1 cellular context compared by ENCODE assay signal in the genomic region with DNA sequence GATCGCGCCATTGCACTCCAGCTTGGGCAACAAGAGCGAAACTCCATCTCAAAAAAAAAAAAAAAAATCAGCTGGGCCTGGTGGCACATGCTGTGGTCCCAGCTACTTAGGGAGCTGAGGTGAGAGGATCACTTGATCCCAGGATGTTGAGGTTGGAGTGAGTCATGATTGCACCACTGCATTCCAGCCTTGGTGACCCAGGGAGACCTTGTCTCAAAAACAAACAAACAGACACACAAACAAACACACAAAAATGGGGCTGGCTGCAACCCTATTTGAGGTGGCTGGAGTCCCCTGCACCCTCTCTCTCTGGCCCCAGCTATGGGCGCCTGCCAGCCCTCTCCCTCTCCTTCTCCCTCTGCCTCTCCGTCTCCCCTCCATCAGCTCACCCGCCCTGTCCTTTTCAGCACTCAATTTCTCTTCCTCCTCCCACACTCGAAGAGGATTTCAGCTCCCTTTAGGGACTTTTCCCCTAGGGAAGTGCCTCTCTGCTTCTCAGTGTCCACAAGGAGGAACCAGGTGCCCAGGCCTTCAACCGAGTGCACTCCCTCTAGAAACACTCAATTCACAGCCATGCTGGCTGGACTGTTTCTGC.
TF ChIP-seq lines count a peak whose summit lies in the region.

No MANE protein-coding gene starts in this region.

TF ChIP-seq in HepG2, 621 proteins besides CTCF, POLR2A, EP300 and RAD21 (continued from another document and continues in another):
- TF ChIP-seq, protein P1, sequence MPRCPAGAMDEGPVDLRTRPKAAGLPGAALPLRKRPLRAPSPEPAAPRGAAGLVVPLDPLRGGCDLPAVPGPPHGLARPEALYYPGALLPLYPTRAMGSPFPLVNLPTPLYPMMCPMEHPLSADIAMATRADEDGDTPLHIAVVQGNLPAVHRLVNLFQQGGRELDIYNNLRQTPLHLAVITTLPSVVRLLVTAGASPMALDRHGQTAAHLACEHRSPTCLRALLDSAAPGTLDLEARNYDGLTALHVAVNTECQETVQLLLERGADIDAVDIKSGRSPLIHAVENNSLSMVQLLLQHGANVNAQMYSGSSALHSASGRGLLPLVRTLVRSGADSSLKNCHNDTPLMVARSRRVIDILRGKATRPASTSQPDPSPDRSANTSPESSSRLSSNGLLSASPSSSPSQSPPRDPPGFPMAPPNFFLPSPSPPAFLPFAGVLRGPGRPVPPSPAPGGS (CRISPR knock-in tag; IDR thresholded peaks at IDR 0.05) = no peak
- TF ChIP-seq, protein P2, sequence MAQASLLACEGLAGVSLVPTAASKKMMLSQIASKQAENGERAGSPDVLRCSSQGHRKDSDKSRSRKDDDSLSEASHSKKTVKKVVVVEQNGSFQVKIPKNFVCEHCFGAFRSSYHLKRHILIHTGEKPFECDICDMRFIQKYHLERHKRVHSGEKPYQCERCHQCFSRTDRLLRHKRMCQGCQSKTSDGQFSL (CRISPR knock-in tag; IDR thresholded peaks at IDR 0.05) = no peak
- TF ChIP-seq ZNF343 (CRISPR knock-in tag; IDR thresholded peaks at IDR 0.05) (no peak), NAIF1 (CRISPR knock-in tag; IDR thresholded peaks at IDR 0.05; ENCODE audit: borderline replicate concordance) (no peak), EED (CRISPR knock-in tag; IDR thresholded peaks at IDR 0.05) (no peak), YEATS2 (CRISPR knock-in tag; IDR thresholded peaks at IDR 0.05; ENCODE audit: borderline replicate concordance) (no peak), ADNP (CRISPR knock-in tag; IDR thresholded peaks at IDR 0.05) (no peak), ZBTB3 (CRISPR knock-in tag; IDR thresholded peaks at IDR 0.05; ENCODE audit: borderline replicate concordance, low read depth) (no peak; the same call in 1 of the 2 replicates), RBM22 (optimal IDR thresholded peaks at IDR 0.05; ENCODE audit: low read length) (no peak), PLRG1 (conservative IDR thresholded peaks at IDR 0.05) (no peak), SMARCE1 (IDR thresholded peaks at IDR 0.05; ENCODE audit: borderline replicate concordance) (no peak), REL (CRISPR knock-in tag; conservative IDR thresholded peaks at IDR 0.05) (no peak), ARNT2 (CRISPR knock-in tag; IDR thresholded peaks at IDR 0.05; ENCODE audit: low read depth) (0 out of 2 replicates have a peak, but pooled peaks have one; percentile 28), ZNF564 (CRISPR knock-in tag; IDR thresholded peaks at IDR 0.05) (no peak), POGZ (CRISPR knock-in tag; IDR thresholded peaks at IDR 0.05) (no peak), CCDC6 (CRISPR knock-in tag; IDR thresholded peaks at IDR 0.05) (no peak), DNMT1 (CRISPR knock-in tag; IDR thresholded peaks at IDR 0.05) (no peak), SUZ12 (IDR thresholded peaks at IDR 0.05; ENCODE audit: low read depth, low read length) (no peak), ZNF446 (CRISPR knock-in tag; IDR thresholded peaks at IDR 0.05) (no peak), SP2 (CRISPR knock-in tag; IDR thresholded peaks at IDR 0.05) (no peak), RARG (CRISPR knock-in tag; IDR thresholded peaks at IDR 0.05; ENCODE audit: low read depth) (no peak), WIZ (CRISPR knock-in tag; IDR thresholded peaks at IDR 0.05) (no peak), ZNF33A (CRISPR knock-in tag; IDR thresholded peaks at IDR 0.05; ENCODE audit: borderline replicate concordance) (no peak), SRSF4 (IDR thresholded peaks at IDR 0.05; ENCODE audit: low read depth, low read length, poor library complexity, severe bottlenecking) (no peak), NCOR1 (IDR thresholded peaks at IDR 0.05; ENCODE audit: borderline replicate concordance, low read length) (no peak), ZNF549 (CRISPR knock-in tag; IDR thresholded peaks at IDR 0.05) (no peak), IRF2 (CRISPR knock-in tag; IDR thresholded peaks at IDR 0.05) (peak; percentile 66; the same call in 1 of the 2 replicates), ZNF235 (CRISPR knock-in tag; IDR thresholded peaks at IDR 0.05; ENCODE audit: borderline replicate concordance) (no peak), KDM2A (CRISPR knock-in tag; IDR thresholded peaks at IDR 0.05; ENCODE audit: borderline replicate concordance, low read depth) (no peak), GZF1 (CRISPR knock-in tag; IDR thresholded peaks at IDR 0.05) (no peak), ZNF10 (CRISPR knock-in tag; IDR thresholded peaks at IDR 0.05; ENCODE audit: borderline replicate concordance, low read depth) (no peak), TBL1XR1 (IDR thresholded peaks at IDR 0.05; ENCODE audit: borderline replicate concordance, low read length, partially characterized antibody) (peak; percentile 30), ZNF12 (CRISPR knock-in tag; IDR thresholded peaks at IDR 0.05) (no peak), ZNF569 (CRISPR knock-in tag; IDR thresholded peaks at IDR 0.05; ENCODE audit: borderline replicate concordance) (no peak), LCORL (IDR thresholded peaks at IDR 0.05) (peak; percentile 57; the same call in 1 of the 2 replicates), LCORL (CRISPR knock-in tag; IDR thresholded peaks at IDR 0.05) (peak; percentile 98), HNF4G (IDR thresholded peaks at IDR 0.05; ENCODE audit: borderline replicate concordance, low read depth, low read length) (no peak), HNF4G (CRISPR knock-in tag; IDR thresholded peaks at IDR 0.05; ENCODE audit: borderline replicate concordance, low read depth) (peak; percentile 49; the same call in 1 of the 2 replicates), RFXANK (CRISPR knock-in tag; IDR thresholded peaks at IDR 0.05) (no peak), MTF2 (CRISPR knock-in tag; IDR thresholded peaks at IDR 0.05; ENCODE audit: borderline replicate concordance) (no peak), PITX1 (CRISPR knock-in tag; IDR thresholded peaks at IDR 0.05) (0 out of 2 replicates have a peak, but pooled peaks have one; percentile 27), ELF1 (CRISPR knock-in tag; IDR thresholded peaks at IDR 0.05) (no peak), TEAD3 (CRISPR knock-in tag; optimal IDR thresholded peaks at IDR 0.05; ENCODE audit: borderline replicate concordance) (peak; percentile 98), KLF16 (CRISPR knock-in tag; IDR thresholded peaks at IDR 0.05) (peak in 1 of 2 experiments; percentile 41; a peak in 1 of 4 replicates), ZNF274 (CRISPR knock-in tag; IDR thresholded peaks at IDR 0.05) (no peak), TMF1 (CRISPR knock-in tag; IDR thresholded peaks at IDR 0.05; ENCODE audit: low read depth) (no peak), ZNF556 (CRISPR knock-in tag; IDR thresholded peaks at IDR 0.05; ENCODE audit: borderline replicate concordance) (no peak), ZNF468 (CRISPR knock-in tag; IDR thresholded peaks at IDR 0.05) (no peak), SNAPC2 (CRISPR knock-in tag; IDR thresholded peaks at IDR 0.05) (no peak)
- TF ChIP-seq, protein P3, sequence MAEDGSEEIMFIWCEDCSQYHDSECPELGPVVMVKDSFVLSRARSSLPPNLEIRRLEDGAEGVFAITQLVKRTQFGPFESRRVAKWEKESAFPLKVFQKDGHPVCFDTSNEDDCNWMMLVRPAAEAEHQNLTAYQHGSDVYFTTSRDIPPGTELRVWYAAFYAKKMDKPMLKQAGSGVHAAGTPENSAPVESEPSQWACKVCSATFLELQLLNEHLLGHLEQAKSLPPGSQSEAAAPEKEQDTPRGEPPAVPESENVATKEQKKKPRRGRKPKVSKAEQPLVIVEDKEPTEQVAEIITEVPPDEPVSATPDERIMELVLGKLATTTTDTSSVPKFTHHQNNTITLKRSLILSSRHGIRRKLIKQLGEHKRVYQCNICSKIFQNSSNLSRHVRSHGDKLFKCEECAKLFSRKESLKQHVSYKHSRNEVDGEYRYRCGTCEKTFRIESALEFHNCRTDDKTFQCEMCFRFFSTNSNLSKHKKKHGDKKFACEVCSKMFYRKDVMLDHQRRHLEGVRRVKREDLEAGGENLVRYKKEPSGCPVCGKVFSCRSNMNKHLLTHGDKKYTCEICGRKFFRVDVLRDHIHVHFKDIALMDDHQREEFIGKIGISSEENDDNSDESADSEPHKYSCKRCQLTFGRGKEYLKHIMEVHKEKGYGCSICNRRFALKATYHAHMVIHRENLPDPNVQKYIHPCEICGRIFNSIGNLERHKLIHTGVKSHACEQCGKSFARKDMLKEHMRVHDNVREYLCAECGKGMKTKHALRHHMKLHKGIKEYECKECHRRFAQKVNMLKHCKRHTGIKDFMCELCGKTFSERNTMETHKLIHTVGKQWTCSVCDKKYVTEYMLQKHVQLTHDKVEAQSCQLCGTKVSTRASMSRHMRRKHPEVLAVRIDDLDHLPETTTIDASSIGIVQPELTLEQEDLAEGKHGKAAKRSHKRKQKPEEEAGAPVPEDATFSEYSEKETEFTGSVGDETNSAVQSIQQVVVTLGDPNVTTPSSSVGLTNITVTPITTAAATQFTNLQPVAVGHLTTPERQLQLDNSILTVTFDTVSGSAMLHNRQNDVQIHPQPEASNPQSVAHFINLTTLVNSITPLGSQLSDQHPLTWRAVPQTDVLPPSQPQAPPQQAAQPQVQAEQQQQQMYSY (CRISPR knock-in tag; IDR thresholded peaks at IDR 0.05) = no peak
- TF ChIP-seq, protein P4, sequence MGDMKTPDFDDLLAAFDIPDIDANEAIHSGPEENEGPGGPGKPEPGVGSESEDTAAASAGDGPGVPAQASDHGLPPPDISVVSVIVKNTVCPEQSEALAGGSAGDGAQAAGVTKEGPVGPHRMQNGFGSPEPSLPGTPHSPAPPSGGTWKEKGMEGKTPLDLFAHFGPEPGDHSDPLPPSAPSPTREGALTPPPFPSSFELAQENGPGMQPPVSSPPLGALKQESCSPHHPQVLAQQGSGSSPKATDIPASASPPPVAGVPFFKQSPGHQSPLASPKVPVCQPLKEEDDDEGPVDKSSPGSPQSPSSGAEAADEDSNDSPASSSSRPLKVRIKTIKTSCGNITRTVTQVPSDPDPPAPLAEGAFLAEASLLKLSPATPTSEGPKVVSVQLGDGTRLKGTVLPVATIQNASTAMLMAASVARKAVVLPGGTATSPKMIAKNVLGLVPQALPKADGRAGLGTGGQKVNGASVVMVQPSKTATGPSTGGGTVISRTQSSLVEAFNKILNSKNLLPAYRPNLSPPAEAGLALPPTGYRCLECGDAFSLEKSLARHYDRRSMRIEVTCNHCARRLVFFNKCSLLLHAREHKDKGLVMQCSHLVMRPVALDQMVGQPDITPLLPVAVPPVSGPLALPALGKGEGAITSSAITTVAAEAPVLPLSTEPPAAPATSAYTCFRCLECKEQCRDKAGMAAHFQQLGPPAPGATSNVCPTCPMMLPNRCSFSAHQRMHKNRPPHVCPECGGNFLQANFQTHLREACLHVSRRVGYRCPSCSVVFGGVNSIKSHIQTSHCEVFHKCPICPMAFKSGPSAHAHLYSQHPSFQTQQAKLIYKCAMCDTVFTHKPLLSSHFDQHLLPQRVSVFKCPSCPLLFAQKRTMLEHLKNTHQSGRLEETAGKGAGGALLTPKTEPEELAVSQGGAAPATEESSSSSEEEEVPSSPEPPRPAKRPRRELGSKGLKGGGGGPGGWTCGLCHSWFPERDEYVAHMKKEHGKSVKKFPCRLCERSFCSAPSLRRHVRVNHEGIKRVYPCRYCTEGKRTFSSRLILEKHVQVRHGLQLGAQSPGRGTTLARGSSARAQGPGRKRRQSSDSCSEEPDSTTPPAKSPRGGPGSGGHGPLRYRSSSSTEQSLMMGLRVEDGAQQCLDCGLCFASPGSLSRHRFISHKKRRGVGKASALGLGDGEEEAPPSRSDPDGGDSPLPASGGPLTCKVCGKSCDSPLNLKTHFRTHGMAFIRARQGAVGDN (CRISPR knock-in tag; IDR thresholded peaks at IDR 0.05) = peak; percentile 30; the same call in 1 of the 2 replicates
- TF ChIP-seq, protein P5, sequence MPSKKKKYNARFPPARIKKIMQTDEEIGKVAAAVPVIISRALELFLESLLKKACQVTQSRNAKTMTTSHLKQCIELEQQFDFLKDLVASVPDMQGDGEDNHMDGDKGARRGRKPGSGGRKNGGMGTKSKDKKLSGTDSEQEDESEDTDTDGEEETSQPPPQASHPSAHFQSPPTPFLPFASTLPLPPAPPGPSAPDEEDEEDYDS (CRISPR knock-in tag; IDR thresholded peaks at IDR 0.05) = no peak
- TF ChIP-seq, protein P6, sequence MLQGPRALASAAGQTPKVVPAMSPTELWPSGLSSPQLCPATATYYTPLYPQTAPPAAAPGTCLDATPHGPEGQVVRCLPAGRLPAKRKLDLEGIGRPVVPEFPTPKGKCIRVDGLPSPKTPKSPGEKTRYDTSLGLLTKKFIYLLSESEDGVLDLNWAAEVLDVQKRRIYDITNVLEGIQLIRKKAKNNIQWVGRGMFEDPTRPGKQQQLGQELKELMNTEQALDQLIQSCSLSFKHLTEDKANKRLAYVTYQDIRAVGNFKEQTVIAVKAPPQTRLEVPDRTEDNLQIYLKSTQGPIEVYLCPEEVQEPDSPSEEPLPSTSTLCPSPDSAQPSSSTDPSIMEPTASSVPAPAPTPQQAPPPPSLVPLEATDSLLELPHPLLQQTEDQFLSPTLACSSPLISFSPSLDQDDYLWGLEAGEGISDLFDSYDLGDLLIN (CRISPR knock-in tag; IDR thresholded peaks at IDR 0.05; ENCODE audit: borderline replicate concordance) = no peak
- TF ChIP-seq, protein P7, sequence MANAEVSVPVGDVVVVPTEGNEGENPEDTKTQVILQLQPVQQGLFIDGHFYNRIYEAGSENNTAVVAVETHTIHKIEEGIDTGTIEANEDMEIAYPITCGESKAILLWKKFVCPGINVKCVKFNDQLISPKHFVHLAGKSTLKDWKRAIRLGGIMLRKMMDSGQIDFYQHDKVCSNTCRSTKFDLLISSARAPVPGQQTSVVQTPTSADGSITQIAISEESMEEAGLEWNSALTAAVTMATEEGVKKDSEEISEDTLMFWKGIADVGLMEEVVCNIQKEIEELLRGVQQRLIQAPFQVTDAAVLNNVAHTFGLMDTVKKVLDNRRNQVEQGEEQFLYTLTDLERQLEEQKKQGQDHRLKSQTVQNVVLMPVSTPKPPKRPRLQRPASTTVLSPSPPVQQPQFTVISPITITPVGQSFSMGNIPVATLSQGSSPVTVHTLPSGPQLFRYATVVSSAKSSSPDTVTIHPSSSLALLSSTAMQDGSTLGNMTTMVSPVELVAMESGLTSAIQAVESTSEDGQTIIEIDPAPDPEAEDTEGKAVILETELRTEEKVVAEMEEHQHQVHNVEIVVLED (CRISPR knock-in tag; IDR thresholded peaks at IDR 0.05; ENCODE audit: borderline replicate concordance) = no peak
- TF ChIP-seq, protein P8, sequence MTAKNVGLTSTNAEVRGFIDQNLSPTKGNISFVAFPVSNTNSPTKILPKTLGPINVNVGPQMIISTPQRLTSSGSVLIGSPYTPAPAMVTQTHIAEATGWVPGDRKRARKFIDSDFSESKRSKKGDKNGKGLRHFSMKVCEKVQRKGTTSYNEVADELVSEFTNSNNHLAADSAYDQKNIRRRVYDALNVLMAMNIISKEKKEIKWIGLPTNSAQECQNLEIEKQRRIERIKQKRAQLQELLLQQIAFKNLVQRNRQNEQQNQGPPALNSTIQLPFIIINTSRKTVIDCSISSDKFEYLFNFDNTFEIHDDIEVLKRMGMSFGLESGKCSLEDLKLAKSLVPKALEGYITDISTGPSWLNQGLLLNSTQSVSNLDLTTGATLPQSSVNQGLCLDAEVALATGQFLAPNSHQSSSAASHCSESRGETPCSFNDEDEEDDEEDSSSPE (CRISPR knock-in tag; IDR thresholded peaks at IDR 0.05) = no peak
- TF ChIP-seq, protein P9, sequence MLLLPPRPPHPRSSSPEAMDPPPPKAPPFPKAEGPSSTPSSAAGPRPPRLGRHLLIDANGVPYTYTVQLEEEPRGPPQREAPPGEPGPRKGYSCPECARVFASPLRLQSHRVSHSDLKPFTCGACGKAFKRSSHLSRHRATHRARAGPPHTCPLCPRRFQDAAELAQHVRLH (CRISPR knock-in tag; IDR thresholded peaks at IDR 0.05; ENCODE audit: borderline replicate concordance, low read depth) = peak; percentile 33; the same call in 1 of the 2 replicates
